8 cellular contexts compared by ENCODE assay signal in the genomic region with DNA sequence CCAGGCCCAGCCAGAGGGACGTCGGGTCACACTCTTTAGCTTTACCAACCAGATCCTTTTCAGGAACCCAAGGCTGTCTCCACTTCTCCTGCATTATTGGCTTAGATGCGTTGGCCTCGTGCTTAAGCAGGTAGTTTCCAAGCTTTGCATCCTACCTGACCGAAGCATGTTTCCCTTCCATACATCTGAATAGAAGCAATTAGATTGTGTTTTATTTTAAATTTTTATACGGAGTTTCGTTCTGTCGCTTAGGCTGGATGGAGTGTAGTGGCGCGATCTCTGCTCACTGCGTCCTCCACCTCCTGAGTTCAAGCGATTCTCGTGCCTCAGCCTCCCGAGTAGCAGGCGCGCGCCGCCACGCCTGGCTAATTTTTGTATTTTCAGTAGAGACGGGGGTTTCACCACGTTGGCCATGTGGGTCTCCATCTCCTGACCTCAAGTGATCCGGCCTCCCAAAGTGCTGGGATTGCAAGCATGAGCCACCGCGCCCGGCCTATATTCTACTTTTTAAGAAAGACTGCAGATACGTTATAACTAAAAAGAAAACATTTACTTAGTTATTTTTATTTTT. TPM values are rescaled to one million over a fixed set of nuclear protein-coding genes. Genes with fewer than 3 reads are reported as not detected.
DNase-seq lines count a peak whose midpoint lies in the region; ATAC-seq and TF ChIP-seq lines count a peak whose summit lies in the region.

No MANE protein-coding gene starts in this region.

- TF ChIP-seq RAD21 in SK-N-SH (IDR thresholded peaks at IDR 0.05; ENCODE audit: low read length): no peak

- H3F3A ChIP-seq in SK-N-SH (replicated peaks; ENCODE audit: insufficient read depth) (peaks cover 11% of the 10 kb centered on the region), neural progenitor cell (ENCODE audit: low read depth) (peaks cover 13% of the 10 kb centered on the region)

- H3K4me3 Mint-ChIP-seq in neural progenitor cell: peak overlapping the region; percentile 98

- peak overlapping the region; percentile 74 to 75 for H3K4me3 ChIP-seq in SK-N-SH (ENCODE audit: low read depth in 2 of 2, low read length in 1 of 2)
- H3K4me3 ChIP-seq in esophagus muscularis mucosa: peak overlapping the region; percentile 68 to 80 (median 72)
- H3K4me3 ChIP-seq in neural progenitor cell: peak overlapping the region; percentile 77

- POLR2A ChIA-PET in HEK293T (lab: Yijun Ruan, JAX) (interaction anchor here (0.6 to 6.7 kb wide), 8 partner anchors 9 to 350 kb away, joined by 3 to 115 read pairs (median 6); partner anchors contain the start of gene DCUN1D5), SK-N-SH (lab: Yijun Ruan, JAX) (interaction anchor here (0.8 to 1.9 kb wide), 3 partner anchors 9 to 20 kb away, joined by 3 to 20 read pairs (median 5); partner anchors contain the start of gene DCUN1D5)

- H3K79me2 ChIP-seq in SK-N-SH (ENCODE audit: insufficient read depth): peaks cover 24% of the 10 kb centered on the region
- peaks cover 45% of the 10 kb centered on the region for H3K79me2 ChIP-seq in neural progenitor cell (ENCODE audit: low read depth)

- H2AFZ ChIP-seq in SK-N-SH (ENCODE audit: low read depth): peak overlapping the region; percentile 80
- H2AFZ ChIP-seq in neural progenitor cell (replicated peaks): peak overlapping the region; percentile 97

- peaks cover 32% of the 10 kb centered on the region for H3K4me1 Mint-ChIP-seq in neural progenitor cell

- peak overlapping the region; percentile 86 for H3K4me2 ChIP-seq in SK-N-SH
- peak overlapping the region; percentile 93 for H3K4me2 ChIP-seq in neural progenitor cell

- peaks cover 2% of the 10 kb centered on the region for H3K27me3 Mint-ChIP-seq in neural progenitor cell (ENCODE audit: insufficient read depth, low read depth)

- peak; percentile 55 for DNase-seq in ELR (ENCODE audit: low read depth)
- no peak for DNase-seq in HEK293T (ENCODE audit: extremely low spot score)
- no peak for DNase-seq in SK-N-SH
- DNase-seq in esophagus muscularis mucosa (ENCODE audit: extremely low spot score): no peak
- peak; percentile 20 for DNase-seq in neural progenitor cell (ENCODE audit: low spot score)
- DNase-seq in NCI-H2029 (lab: John Stamatoyannopoulos, UW): no peak
- DNase-seq in NCI-H2081 treated with DMSO at 0.1 percent for 48 hours (lab: John Stamatoyannopoulos, UW): no peak

- H4K20me1 ChIP-seq in SK-N-SH (ENCODE audit: insufficient read depth) (no peaks in the 10 kb centered on the region), neural progenitor cell (ENCODE audit: low read depth) (no peaks in the 10 kb centered on the region)

- H3K9me3 ChIP-seq in SK-N-SH (no peaks in the 10 kb centered on the region), esophagus muscularis mucosa (no peaks in the 10 kb centered on the region), neural progenitor cell (ENCODE audit: low read depth) (no peaks in the 10 kb centered on the region)

- H3K9me2 ChIP-seq in SK-N-SH: no peaks in the 10 kb centered on the region

- no peak for TF ChIP-seq POLR2A in esophagus muscularis mucosa (IDR thresholded peaks at IDR 0.05; ENCODE audit: low read depth)

- TF ChIP-seq EP300 in SK-N-SH (IDR thresholded peaks at IDR 0.05; ENCODE audit: borderline replicate concordance in 1 of 2, low read depth in 1 of 2, low read length in 1 of 2) (no peak), esophagus muscularis mucosa (IDR thresholded peaks at IDR 0.05) (no peak)

- H3K9ac ChIP-seq in SK-N-SH: peak overlapping the region; percentile 80
- peak overlapping the region; percentile 25 for H3K9ac ChIP-seq in neural progenitor cell

- H3K36me3 Mint-ChIP-seq in neural progenitor cell: peaks cover 9% of the 10 kb centered on the region

- H3K27ac Mint-ChIP-seq in neural progenitor cell: peak overlapping the region; percentile 99

- no peak for ATAC-seq in GM19463 (IDR thresholded peaks at IDR 0.05; ENCODE audit: unreplicated experiment)

- H3K4me1 ChIP-seq in SK-N-SH (ENCODE audit: control insufficient read depth in 1 of 2, insufficient read depth in 2 of 2, low read depth in 1 of 2, low read length in 1 of 2): peaks cover 0 to 7% of the 10 kb centered on the region in 2 experiments; a peak in 2 of 4 replicates
- H3K4me1 ChIP-seq in esophagus muscularis mucosa: peaks cover 7 to 27% (median 17%) of the 10 kb centered on the region in 4 donors
- peaks cover 17% of the 10 kb centered on the region for H3K4me1 ChIP-seq in neural progenitor cell

- H3K27ac ChIP-seq in SK-N-SH (ENCODE audit: low read depth in 2 of 2, low read length in 1 of 2): peak overlapping the region; percentile 74 to 87
- peak overlapping the region; percentile 62 to 82 (median 74) for H3K27ac ChIP-seq in esophagus muscularis mucosa (replicated peaks in 1 of 4)
- H3K27ac ChIP-seq in neural progenitor cell: peak overlapping the region; percentile 15

- 5% methylated on average over 26 of the region's 26 CpGs for WGBS in SK-N-SH (ENCODE audit: low lambda C conversion rate)
- 22% methylated on average over 26 of the region's 26 CpGs for WGBS in esophagus muscularis mucosa

- peaks cover 9 to 10% of the 10 kb centered on the region in 2 experiments for H3K36me3 ChIP-seq in SK-N-SH (replicated peaks in 1 of 2; ENCODE audit: control insufficient read depth in 1 of 2, insufficient read depth in 2 of 2, low read length in 1 of 2)
- no peaks in the 10 kb centered on the region for H3K36me3 ChIP-seq in esophagus muscularis mucosa
- no peaks in the 10 kb centered on the region for H3K36me3 ChIP-seq in neural progenitor cell

- no peak for TF ChIP-seq CTCF in SK-N-SH (IDR thresholded peaks at IDR 0.05)
- TF ChIP-seq CTCF in esophagus muscularis mucosa (IDR thresholded peaks at IDR 0.05): no peak
- no peak for TF ChIP-seq CTCF in neural progenitor cell (IDR thresholded peaks at IDR 0.05)

- H3K27me3 ChIP-seq in SK-N-SH (ENCODE audit: insufficient read depth): no peaks in the 10 kb centered on the region
- no peaks in the 10 kb centered on the region for H3K27me3 ChIP-seq in esophagus muscularis mucosa
- H3K27me3 ChIP-seq in neural progenitor cell: no peaks in the 10 kb centered on the region

- no peaks in the 10 kb centered on the region for H3K9me3 Mint-ChIP-seq in neural progenitor cell

- intact Hi-C loops in esophagus muscularis mucosa (cut with DNase I): no loop called here

- CTCF ChIA-PET in HEK293T (lab: Yijun Ruan, JAX) (interaction anchor here (0.6 to 2.1 kb wide), 4 partner anchors 9 to 19 kb away, joined by 3 to 22 read pairs (median 6); partner anchors contain the start of gene DCUN1D5), SK-N-SH (lab: Yijun Ruan, JAX) (interaction anchor here (0.7 to 2.6 kb wide), 15 partner anchors 9 to 497 kb away, joined by 3 to 27 read pairs (median 5); partner anchors contain the start of gene DCUN1D5)

TF ChIP-seq in HEK293T, 16 proteins besides CTCF, POLR2A, EP300 and RAD21:
- TF ChIP-seq FOXK2 (IDR thresholded peaks at IDR 0.05): no peak
- peak; percentile 45; the same call in 1 of the 2 replicates for TF ChIP-seq L3MBTL2 (conservative IDR thresholded peaks at IDR 0.05)

TF ChIP-seq in SK-N-SH, 30 proteins besides CTCF, POLR2A, EP300 and RAD21:
- TF ChIP-seq GATA2 (CRISPR knock-in tag; IDR thresholded peaks at IDR 0.05) (peak; percentile 2; the same call in 1 of the 2 replicates), TEAD4 (IDR thresholded peaks at IDR 0.05; ENCODE audit: borderline replicate concordance, insufficient read depth) (no peak), MAX (IDR thresholded peaks at IDR 0.05; ENCODE audit: low read depth) (peak; percentile 47), RFX5 (IDR thresholded peaks at IDR 0.05; ENCODE audit: low read length) (no peak)

RNA-seq across cellular contexts. Expression of gene DYNC2H1, which starts 0.7 kb away (rescaled TPM):
- polyA plus RNA-seq in SK-N-SH (2012; rRNA removed): 15.3 and 16.5 TPM in 2 replicates
- polyA plus RNA-seq in SK-N-SH (2012; cell fraction: cytosol; rRNA removed): 15.0 and 17.6 TPM in 2 replicates
- 20.3 and 41.2 TPM in 2 replicates for polyA plus RNA-seq in SK-N-SH (2012; cell fraction: nucleus; rRNA removed)
- total RNA-seq in esophagus muscularis mucosa: 10 to 100 TPM in 3 of 4 donors, 1 to 10 TPM in 1; 9.2 to 14.5 (median 12.5) TPM
- total RNA-seq in neural progenitor cell (ENCODE audit: low replicate concordance): 51.7 and 61.1 TPM in 2 replicates

RNA-seq across cellular contexts. Expression of gene DCUN1D5, which starts 17.9 kb away (rescaled TPM):
- polyA plus RNA-seq in SK-N-SH (2012; rRNA removed): 33.1 and 40.3 TPM in 2 replicates
- 50.6 and 63.0 TPM in 2 replicates for polyA plus RNA-seq in SK-N-SH (2012; cell fraction: cytosol; rRNA removed)
- 24.7 and 33.9 TPM in 2 replicates for polyA plus RNA-seq in SK-N-SH (2012; cell fraction: nucleus; rRNA removed)
- 10 to 100 TPM; 37.0 to 48.9 (median 42.6) TPM for total RNA-seq in esophagus muscularis mucosa
- 75.9 and 77.1 TPM in 2 replicates for total RNA-seq in neural progenitor cell (ENCODE audit: low replicate concordance)

Comparison
In these comparisons a context has a peak if more than half of its experiments do, and no peak if none do; other contexts are left out.
1. DNase-seq: peak in ELR (single experiment) and neural progenitor cell (single experiment); none in HEK293T (single experiment), SK-N-SH (single experiment), esophagus muscularis mucosa (single experiment), NCI-H2029 (single experiment) and NCI-H2081 treated with DMSO at 0.1 percent for 48 hours (single experiment).
2. H3K27ac ChIP-seq: peak in every context shown above with its lines; median percentile 80 in SK-N-SH; 74 in esophagus muscularis mucosa; 15 in neural progenitor cell.
3. Peak in every context shown above with its lines, with median percentiles within 50 percentile points of each other: H3K4me3 ChIP-seq.